ENCODE assay signal across 8 cellular contexts in the genomic region with DNA sequence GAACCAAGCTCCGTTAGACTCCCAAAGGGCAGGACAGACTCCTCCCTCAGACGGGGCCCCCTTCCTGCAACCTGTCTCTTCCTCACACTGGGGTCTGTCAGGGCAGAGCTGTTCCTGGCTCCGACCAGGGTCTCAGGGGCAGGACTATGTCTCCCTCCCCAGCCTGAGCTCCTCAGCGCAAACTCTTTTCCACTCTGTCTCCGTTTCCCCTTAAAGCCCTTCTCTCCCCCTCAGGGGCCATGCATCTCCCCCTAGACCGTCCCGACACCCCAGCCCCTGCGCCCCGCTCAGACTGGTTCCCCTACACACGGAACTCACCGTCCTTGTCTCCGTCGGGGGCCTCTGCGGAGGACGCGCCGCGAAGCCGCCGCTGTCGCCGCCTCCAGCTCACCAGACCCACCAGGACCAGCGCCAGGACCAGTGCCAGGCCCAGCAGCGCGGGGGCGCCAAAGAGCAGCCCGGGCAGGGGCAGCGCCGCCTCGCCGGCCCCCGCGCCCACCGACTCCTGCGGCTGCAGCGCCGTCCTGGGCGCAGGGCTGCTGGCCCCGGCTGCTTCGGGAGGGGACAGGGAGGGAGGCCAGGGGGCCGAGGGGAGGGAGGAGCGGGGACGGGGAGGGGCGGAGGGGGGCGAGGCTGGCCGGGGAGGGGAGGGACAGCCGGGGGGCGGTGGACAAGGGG. TPM values are rescaled to one million over a fixed set of nuclear protein-coding genes. Genes with fewer than 3 reads are reported as not detected.
A peak's percentile ranks its signal among the peaks of the same experiment; 100 is the strongest.
DNase-seq lines count a peak whose midpoint lies in the region; ATAC-seq and TF ChIP-seq lines count a peak whose summit lies in the region.

No MANE protein-coding gene starts in this region.

- intact Hi-C loops in thyroid gland (cut with DNase I): no loop called here

- H3K4me3 ChIP-seq in epithelial cell of esophagus (ENCODE audit: low read length) (peak overlapping the region; percentile 25), thyroid gland (replicated peaks in 1 of 3) (peak overlapping the region in 1 of 3 donors; percentile 32)

- TF ChIP-seq CTCF in epithelial cell of esophagus (IDR thresholded peaks at IDR 0.05; ENCODE audit: insufficient read depth, low read depth, low read length, missing control alignments) (peak; percentile 55), nephron (IDR thresholded peaks at IDR 0.05; ENCODE audit: unreplicated experiment in 3 of 3) (peak; percentile 52 to 58 (median 52)), thyroid gland (IDR thresholded peaks at IDR 0.05) (peak in 4 of 6 experiments; percentile 12 to 60 (median 48))

- peak overlapping the region; percentile 55 to 62 (median 60) for H3K4me3 Mint-ChIP-seq in nephron

- no peak for TF ChIP-seq POLR2A in thyroid gland (IDR thresholded peaks at IDR 0.05)

- H3K4me1 ChIP-seq in thyroid gland: peaks cover 0 to 10% of the 10 kb centered on the region in 2 donors

- H3K27ac ChIP-seq in thyroid gland: no peak overlapping the region

- H3K9me3 Mint-ChIP-seq in nephron: no peaks in the 10 kb centered on the region

- no peak overlapping the region for H3K27ac Mint-ChIP-seq in nephron

- 18 to 22% methylated on average over 14 to 15 of the region's 48 CpGs for WGBS in thyroid gland, 2 donors

- no peaks in the 10 kb centered on the region for H3K9me3 ChIP-seq in thyroid gland

- no peaks in the 10 kb centered on the region for H3K36me3 Mint-ChIP-seq in nephron (ENCODE audit: low read depth)

- peaks cover 13% of the 10 kb centered on the region for H3K4me1 Mint-ChIP-seq in nephron

- no peaks in the 10 kb centered on the region for H3K36me3 ChIP-seq in thyroid gland

- peak; percentile 36 for ATAC-seq in GM19467 (IDR thresholded peaks at IDR 0.05; ENCODE audit: unreplicated experiment)
- ATAC-seq in HG03139 (IDR thresholded peaks at IDR 0.05; ENCODE audit: unreplicated experiment): no peak

- H3K27me3 Mint-ChIP-seq in nephron (ENCODE audit: low read depth): peaks cover 50% of the 10 kb centered on the region

- H3K27me3 ChIP-seq in thyroid gland: peaks cover 6% of the 10 kb centered on the region

- DNase-seq in CD1c-positive myeloid dendritic cell (ENCODE audit: extremely low spot score) (peak; percentile 75), NCI-H1694 (lab: John Stamatoyannopoulos, UW) (peak; percentile 33), epithelial cell of esophagus (ENCODE audit: low read depth) (peak; percentile 61), thyroid gland (peak; percentile 37 to 39)
- DNase-seq in activated CD8-positive, alpha-beta memory T cell treated with anti-CD3 and anti-CD28 coated beads for 1 hour (ENCODE audit: extremely low read depth in 1 of 2, low read depth in 1 of 2): peak; percentile 44 to 67

RNA-seq across cellular contexts. Expression of a gene that starts 0.7 kb away (rescaled TPM):
- not detected for total RNA-seq in thyroid gland

RNA-seq across cellular contexts. Expression of a gene that starts 11.0 kb away (rescaled TPM):
- total RNA-seq in thyroid gland: not detected

RNA-seq across cellular contexts. Expression of a gene that starts 21.0 kb away (rescaled TPM):
- total RNA-seq in thyroid gland: under 1 TPM in 1 of 4 donors, not detected in 3; 0.56 TPM

RNA-seq across cellular contexts. Expression of a gene that starts 43.3 kb away (rescaled TPM):
- under 1 TPM; 0.22 to 0.75 (median 0.40) TPM for total RNA-seq in thyroid gland
